Comparison of ENCODE assay signal across 8 cellular contexts in the genomic region with DNA sequence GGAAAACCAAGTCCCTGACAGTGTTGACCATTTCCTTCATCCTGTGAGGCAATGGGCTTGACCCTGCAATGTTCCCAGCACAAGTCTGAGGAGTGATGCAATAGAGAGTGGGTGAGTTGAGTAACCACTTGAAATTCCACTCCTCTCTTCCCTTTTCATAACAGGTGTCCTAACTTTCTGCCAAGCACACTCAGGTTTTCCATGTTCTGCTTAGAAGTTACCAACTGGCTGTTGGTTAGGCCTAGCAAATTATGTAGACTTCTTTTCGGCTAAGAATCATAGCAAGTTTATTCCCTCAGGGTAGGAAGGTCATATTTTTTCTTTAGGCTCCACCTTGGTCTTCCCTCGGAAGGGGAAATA. TPM values are rescaled to one million over a fixed set of nuclear protein-coding genes. Genes with fewer than 3 reads are reported as not detected.
A peak's percentile ranks its signal among the peaks of the same experiment; 100 is the strongest.
DNase-seq lines count a peak whose midpoint lies in the region; ATAC-seq and TF ChIP-seq lines count a peak whose summit lies in the region.

No MANE protein-coding gene starts in this region.

- no peak for TF ChIP-seq CTCF in HFF-Myc (IDR thresholded peaks at IDR 0.05; ENCODE audit: low read depth, low read length, missing control alignments)
- TF ChIP-seq CTCF in gastroesophageal sphincter (IDR thresholded peaks at IDR 0.05): no peak
- TF ChIP-seq CTCF in spleen (IDR thresholded peaks at IDR 0.05 in 8 of 11, conservative IDR thresholded peaks at IDR 0.05 in 3 of 11): no peak

- CTCF ChIA-PET in HEK293T (lab: Yijun Ruan, JAX): interaction anchor here (1.0 to 3.5 kb wide), 3 partner anchors 14 to 106 kb away, joined by 3 to 17 read pairs (median 9); no protein-coding TSS in a partner anchor

- H3K4me3 ChIP-seq in HFF-Myc (replicated peaks; ENCODE audit: low read depth, low read length) (no peak overlapping the region), gastroesophageal sphincter (no peak overlapping the region), spleen (peak overlapping the region in 1 of 8 donors; percentile 4)

- peak overlapping the region; percentile 26 to 80 (median 69) for H3K27ac ChIP-seq in gastroesophageal sphincter
- peak overlapping the region in 7 of 8 donors; percentile 59 to 91 (median 71) for H3K27ac ChIP-seq in spleen

- H3K9me3 ChIP-seq in gastroesophageal sphincter: no peaks in the 10 kb centered on the region
- H3K9me3 ChIP-seq in spleen: no peaks in the 10 kb centered on the region

- H3K36me3 ChIP-seq in gastroesophageal sphincter (no peaks in the 10 kb centered on the region), spleen (no peaks in the 10 kb centered on the region)

- TF ChIP-seq POLR2A in gastroesophageal sphincter (IDR thresholded peaks at IDR 0.05) (no peak), spleen (IDR thresholded peaks at IDR 0.05) (no peak)

- H3K4me1 ChIP-seq in gastroesophageal sphincter (peaks cover 0 to 27% (median 12%) of the 10 kb centered on the region in 3 donors), spleen (peaks cover 12 to 84% (median 63%) of the 10 kb centered on the region in 6 donors)

- DNase-seq in HFF-Myc (ENCODE audit: extremely low read depth, low read depth): peak; percentile 59
- peak; percentile 86 for DNase-seq in SW480 (ENCODE audit: low spot score)
- no peak for DNase-seq in spleen
- no peak for DNase-seq in activated T-cell treated with anti-CD3 and anti-CD28 coated beads, Interleukin-2, amount 50 U/mL, for 48 hours
- DNase-seq in HEK293T (ENCODE audit: extremely low spot score): no peak

- ATAC-seq in gastroesophageal sphincter (peak; percentile 92), HG03378 (IDR thresholded peaks at IDR 0.05; ENCODE audit: unreplicated experiment) (no peak), GM19467 (IDR thresholded peaks at IDR 0.05; ENCODE audit: unreplicated experiment) (no peak)

- 75 to 100% methylated on average over 1 of the region's 2 CpGs for WGBS in gastroesophageal sphincter (ENCODE audit: low coverage in 1 of 2), 2 donors
- 60 to 83% (median 80%) methylated on average over 2 of the region's 2 CpGs for WGBS in spleen, 5 donors

- POLR2A ChIA-PET in HEK293T (lab: Yijun Ruan, JAX): no interaction called here

- intact Hi-C loops in spleen (cut with DNase I; ENCODE audit: low total_unique reads): loop anchor here (5.0 kb wide), 1 partner anchor 68 kb away; no protein-coding TSS in a partner anchor

- no peak for TF ChIP-seq EP300 in gastroesophageal sphincter (IDR thresholded peaks at IDR 0.05)

- H3K27me3 ChIP-seq in gastroesophageal sphincter (no peaks in the 10 kb centered on the region), spleen (replicated peaks in 1 of 7) (peaks cover 0 to 14% (median 0%) of the 10 kb centered on the region in 7 donors)

TF ChIP-seq in HEK293T, 16 proteins besides CTCF, POLR2A, EP300 and RAD21:
- TF ChIP-seq CTBP1 (IDR thresholded peaks at IDR 0.05; ENCODE audit: borderline replicate concordance): no peak
- no peak for TF ChIP-seq L3MBTL2 (conservative IDR thresholded peaks at IDR 0.05)
- no peak for TF ChIP-seq SUZ12 (IDR thresholded peaks at IDR 0.05)
- TF ChIP-seq LEF1 (IDR thresholded peaks at IDR 0.05; ENCODE audit: borderline replicate concordance): no peak
- TF ChIP-seq BHLHE40 (IDR thresholded peaks at IDR 0.05; ENCODE audit: borderline replicate concordance): no peak
- TF ChIP-seq FOXA1 (IDR thresholded peaks at IDR 0.05): no peak
- no peak for TF ChIP-seq TARDBP (IDR thresholded peaks at IDR 0.05)
- TF ChIP-seq ZNF384 (IDR thresholded peaks at IDR 0.05): no peak

RNA-seq across cellular contexts. Expression of a gene that starts 11.5 kb away (rescaled TPM):
- total RNA-seq in gastroesophageal sphincter: 1 to 10 TPM in 1 of 4 donors, under 1 TPM in 1, not detected in 2; 0.54 to 3.1 TPM
- 10 to 100 TPM; 17.4 to 87.8 (median 42.6) TPM for total RNA-seq in spleen
- polyA plus RNA-seq in spleen: 10 to 100 TPM; 13.1 to 38.9 (median 31.5) TPM

RNA-seq across cellular contexts. Expression of a gene that starts 37.7 kb away (rescaled TPM):
- total RNA-seq in gastroesophageal sphincter (not detected), spleen (1 to 10 TPM in 1 of 7 donors, not detected in 6; 1.9 TPM)
- 1 to 10 TPM in 2 of 3 donors, under 1 TPM in 1; 0.59 to 4.0 (median 2.1) TPM for polyA plus RNA-seq in spleen

RNA-seq across cellular contexts. Expression of a gene that starts 48.1 kb away (rescaled TPM):
- total RNA-seq in gastroesophageal sphincter (10 to 100 TPM; 34.5 to 79.5 (median 59.6) TPM), spleen (10 to 100 TPM in 6 of 7 donors, 1 to 10 TPM in 1; 6.4 to 53.0 (median 18.6) TPM)
- polyA plus RNA-seq in spleen: 10 to 100 TPM in 1 of 3 donors, 1 to 10 TPM in 2; 7.2 to 17.6 (median 9.4) TPM

Comparison
In these comparisons a context has a peak if more than half of its experiments do, and no peak if none do; other contexts are left out.
1. DNase-seq: peak in HFF-Myc (single experiment) and SW480 (single experiment); none in spleen (single experiment), activated T-cell treated with anti-CD3 and anti-CD28 coated beads, Interleukin-2, amount 50 U/mL, for 48 hours (0 of 2) and HEK293T (single experiment).
2. RNA of a gene that starts 11.5 kb away (total RNA-seq): 17.4 to 87.8 TPM in spleen; 0.54 to 3.1 TPM in gastroesophageal sphincter; every median in the first group is over 4 times any median in the second.